In the genomic region with DNA sequence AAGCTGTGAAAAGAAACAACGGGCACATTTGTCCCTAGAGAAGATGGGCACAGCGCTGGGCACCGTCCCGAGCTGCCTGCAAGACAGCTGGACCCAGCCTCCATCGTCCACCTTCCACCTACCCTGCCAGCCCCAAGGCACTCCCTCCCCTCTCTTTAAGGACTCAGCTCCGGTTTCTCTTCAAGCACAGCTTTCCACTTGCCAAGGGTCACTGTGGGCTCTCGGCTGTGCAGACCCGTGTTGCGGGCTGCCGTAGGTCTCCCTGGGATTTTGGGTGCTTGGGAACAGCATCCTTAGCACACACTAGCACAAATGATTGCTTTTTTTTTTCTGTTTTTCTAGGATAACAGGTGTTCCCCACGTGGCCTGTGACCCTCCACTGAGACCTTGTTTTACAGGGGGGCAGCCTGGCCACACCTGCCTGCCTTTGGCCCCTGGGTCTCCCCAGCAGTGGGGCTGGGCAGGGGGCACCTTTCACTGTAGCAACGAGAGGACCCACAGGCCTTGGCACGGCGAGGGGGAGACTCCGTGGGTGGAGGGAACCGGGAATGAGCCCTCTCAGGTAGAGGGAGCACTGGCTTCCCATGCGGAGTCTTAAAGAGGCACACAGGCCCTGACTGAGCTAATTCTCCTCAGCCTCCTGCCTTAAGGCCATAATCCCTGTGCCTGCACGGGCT, we compare ENCODE assay signal across 1 cellular context.
TF ChIP-seq lines count a peak whose summit lies in the region.

No MANE protein-coding gene starts in this region.

TF ChIP-seq in IMR-90, 13 proteins besides CTCF, POLR2A, EP300 and RAD21 (continued from another document):
- TF ChIP-seq MAFK (IDR thresholded peaks at IDR 0.05; ENCODE audit: low read depth, low read length) = no peak
- TF ChIP-seq RFX5 (IDR thresholded peaks at IDR 0.05; ENCODE audit: low read depth, low read length) = no peak
